Comparison of ENCODE assay signal across 3 cellular contexts in the genomic region with DNA sequence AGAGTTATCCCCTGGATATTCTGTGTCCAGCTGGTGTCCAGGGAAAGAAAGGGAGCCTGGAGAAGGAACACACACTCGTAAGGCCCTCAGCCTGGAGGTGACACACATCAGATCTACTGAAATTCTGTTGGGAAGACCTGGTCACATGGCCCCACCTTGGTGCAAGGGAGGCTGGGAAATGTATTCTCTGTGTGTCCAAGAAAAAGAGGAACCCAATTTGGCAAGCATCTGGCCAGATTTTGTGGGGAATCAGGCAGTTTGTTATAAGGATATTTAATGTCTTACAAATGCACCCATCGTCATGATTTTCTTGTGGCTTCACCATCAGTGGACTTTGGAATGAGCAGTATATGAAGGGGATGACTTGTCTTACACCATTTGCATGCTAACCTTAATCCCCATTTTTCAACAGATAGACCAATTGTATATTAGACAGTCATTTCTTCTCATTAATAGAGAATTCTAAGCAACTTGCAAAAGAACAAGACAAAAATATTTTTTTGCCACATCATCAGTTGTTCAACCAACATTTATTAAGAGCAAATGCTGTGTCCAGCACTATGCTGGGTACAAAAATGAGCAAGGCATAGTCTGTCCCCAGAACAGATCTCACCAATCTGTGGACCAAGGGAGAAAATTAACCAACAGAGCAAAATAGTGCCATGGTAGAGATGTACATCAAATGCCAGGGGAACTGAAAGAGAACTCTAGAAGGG.
TF ChIP-seq lines count a peak whose summit lies in the region.

No MANE protein-coding gene starts in this region.

TF ChIP-seq in HepG2, 621 proteins besides CTCF, POLR2A, EP300 and RAD21:
- TF ChIP-seq ZKSCAN8 (CRISPR knock-in tag; IDR thresholded peaks at IDR 0.05; ENCODE audit: borderline replicate concordance) (no peak), MAFK (conservative IDR thresholded peaks at IDR 0.05 in 1 of 2, IDR thresholded peaks at IDR 0.05 in 1 of 2; ENCODE audit: low read length in 2 of 2) (peak; percentile 79 to 84), MAFF (IDR thresholded peaks at IDR 0.05; ENCODE audit: low read depth, low read length) (peak; percentile 75)

TF ChIP-seq in A549, 52 proteins besides CTCF, POLR2A, EP300 and RAD21:
- TF ChIP-seq HOXB13 (CRISPR knock-in tag; IDR thresholded peaks at IDR 0.05; ENCODE audit: low read depth) (no peak), MAFK (IDR thresholded peaks at IDR 0.05; ENCODE audit: partially characterized antibody) (peak; percentile 70)
- TF ChIP-seq, protein P1, sequence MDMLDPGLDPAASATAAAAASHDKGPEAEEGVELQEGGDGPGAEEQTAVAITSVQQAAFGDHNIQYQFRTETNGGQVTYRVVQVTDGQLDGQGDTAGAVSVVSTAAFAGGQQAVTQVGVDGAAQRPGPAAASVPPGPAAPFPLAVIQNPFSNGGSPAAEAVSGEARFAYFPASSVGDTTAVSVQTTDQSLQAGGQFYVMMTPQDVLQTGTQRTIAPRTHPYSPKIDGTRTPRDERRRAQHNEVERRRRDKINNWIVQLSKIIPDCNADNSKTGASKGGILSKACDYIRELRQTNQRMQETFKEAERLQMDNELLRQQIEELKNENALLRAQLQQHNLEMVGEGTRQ (IDR thresholded peaks at IDR 0.05): no peak

TF ChIP-seq in K562, 482 proteins besides CTCF, POLR2A, EP300 and RAD21:
- no peak for TF ChIP-seq BRF1 (IDR thresholded peaks at IDR 0.05; ENCODE audit: borderline replicate concordance, extremely low read depth, insufficient read length)
- peak; percentile 68; the same call in 1 of the 2 replicates for TF ChIP-seq SPI1 (IDR thresholded peaks at IDR 0.05; ENCODE audit: borderline replicate concordance, low read depth, low read length)
